ENCODE assay signal across 1 cellular context in the genomic region with DNA sequence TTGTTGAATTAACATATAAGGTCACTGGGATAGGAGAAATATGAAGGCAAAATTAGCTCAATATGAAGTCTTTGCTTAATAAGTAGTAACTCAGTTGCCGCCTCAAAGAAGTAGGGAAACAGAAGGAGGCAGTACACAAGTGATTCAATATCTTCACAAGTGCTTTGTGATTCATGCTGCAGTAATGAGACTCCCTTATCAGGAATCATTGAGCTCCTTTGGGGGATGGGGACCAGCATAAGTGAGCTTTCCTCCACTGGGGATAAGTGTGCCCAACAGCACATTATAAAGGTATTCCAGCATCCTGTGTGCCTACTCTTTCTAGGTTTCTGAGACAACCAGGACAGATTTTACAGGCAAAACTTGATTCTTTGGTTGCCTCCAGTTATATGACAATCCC.
TF ChIP-seq lines count a peak whose summit lies in the region.

No MANE protein-coding gene starts in this region.

TF ChIP-seq in H1, 55 proteins besides CTCF, POLR2A, EP300 and RAD21 (continued from another document):
- TF ChIP-seq, protein P1, sequence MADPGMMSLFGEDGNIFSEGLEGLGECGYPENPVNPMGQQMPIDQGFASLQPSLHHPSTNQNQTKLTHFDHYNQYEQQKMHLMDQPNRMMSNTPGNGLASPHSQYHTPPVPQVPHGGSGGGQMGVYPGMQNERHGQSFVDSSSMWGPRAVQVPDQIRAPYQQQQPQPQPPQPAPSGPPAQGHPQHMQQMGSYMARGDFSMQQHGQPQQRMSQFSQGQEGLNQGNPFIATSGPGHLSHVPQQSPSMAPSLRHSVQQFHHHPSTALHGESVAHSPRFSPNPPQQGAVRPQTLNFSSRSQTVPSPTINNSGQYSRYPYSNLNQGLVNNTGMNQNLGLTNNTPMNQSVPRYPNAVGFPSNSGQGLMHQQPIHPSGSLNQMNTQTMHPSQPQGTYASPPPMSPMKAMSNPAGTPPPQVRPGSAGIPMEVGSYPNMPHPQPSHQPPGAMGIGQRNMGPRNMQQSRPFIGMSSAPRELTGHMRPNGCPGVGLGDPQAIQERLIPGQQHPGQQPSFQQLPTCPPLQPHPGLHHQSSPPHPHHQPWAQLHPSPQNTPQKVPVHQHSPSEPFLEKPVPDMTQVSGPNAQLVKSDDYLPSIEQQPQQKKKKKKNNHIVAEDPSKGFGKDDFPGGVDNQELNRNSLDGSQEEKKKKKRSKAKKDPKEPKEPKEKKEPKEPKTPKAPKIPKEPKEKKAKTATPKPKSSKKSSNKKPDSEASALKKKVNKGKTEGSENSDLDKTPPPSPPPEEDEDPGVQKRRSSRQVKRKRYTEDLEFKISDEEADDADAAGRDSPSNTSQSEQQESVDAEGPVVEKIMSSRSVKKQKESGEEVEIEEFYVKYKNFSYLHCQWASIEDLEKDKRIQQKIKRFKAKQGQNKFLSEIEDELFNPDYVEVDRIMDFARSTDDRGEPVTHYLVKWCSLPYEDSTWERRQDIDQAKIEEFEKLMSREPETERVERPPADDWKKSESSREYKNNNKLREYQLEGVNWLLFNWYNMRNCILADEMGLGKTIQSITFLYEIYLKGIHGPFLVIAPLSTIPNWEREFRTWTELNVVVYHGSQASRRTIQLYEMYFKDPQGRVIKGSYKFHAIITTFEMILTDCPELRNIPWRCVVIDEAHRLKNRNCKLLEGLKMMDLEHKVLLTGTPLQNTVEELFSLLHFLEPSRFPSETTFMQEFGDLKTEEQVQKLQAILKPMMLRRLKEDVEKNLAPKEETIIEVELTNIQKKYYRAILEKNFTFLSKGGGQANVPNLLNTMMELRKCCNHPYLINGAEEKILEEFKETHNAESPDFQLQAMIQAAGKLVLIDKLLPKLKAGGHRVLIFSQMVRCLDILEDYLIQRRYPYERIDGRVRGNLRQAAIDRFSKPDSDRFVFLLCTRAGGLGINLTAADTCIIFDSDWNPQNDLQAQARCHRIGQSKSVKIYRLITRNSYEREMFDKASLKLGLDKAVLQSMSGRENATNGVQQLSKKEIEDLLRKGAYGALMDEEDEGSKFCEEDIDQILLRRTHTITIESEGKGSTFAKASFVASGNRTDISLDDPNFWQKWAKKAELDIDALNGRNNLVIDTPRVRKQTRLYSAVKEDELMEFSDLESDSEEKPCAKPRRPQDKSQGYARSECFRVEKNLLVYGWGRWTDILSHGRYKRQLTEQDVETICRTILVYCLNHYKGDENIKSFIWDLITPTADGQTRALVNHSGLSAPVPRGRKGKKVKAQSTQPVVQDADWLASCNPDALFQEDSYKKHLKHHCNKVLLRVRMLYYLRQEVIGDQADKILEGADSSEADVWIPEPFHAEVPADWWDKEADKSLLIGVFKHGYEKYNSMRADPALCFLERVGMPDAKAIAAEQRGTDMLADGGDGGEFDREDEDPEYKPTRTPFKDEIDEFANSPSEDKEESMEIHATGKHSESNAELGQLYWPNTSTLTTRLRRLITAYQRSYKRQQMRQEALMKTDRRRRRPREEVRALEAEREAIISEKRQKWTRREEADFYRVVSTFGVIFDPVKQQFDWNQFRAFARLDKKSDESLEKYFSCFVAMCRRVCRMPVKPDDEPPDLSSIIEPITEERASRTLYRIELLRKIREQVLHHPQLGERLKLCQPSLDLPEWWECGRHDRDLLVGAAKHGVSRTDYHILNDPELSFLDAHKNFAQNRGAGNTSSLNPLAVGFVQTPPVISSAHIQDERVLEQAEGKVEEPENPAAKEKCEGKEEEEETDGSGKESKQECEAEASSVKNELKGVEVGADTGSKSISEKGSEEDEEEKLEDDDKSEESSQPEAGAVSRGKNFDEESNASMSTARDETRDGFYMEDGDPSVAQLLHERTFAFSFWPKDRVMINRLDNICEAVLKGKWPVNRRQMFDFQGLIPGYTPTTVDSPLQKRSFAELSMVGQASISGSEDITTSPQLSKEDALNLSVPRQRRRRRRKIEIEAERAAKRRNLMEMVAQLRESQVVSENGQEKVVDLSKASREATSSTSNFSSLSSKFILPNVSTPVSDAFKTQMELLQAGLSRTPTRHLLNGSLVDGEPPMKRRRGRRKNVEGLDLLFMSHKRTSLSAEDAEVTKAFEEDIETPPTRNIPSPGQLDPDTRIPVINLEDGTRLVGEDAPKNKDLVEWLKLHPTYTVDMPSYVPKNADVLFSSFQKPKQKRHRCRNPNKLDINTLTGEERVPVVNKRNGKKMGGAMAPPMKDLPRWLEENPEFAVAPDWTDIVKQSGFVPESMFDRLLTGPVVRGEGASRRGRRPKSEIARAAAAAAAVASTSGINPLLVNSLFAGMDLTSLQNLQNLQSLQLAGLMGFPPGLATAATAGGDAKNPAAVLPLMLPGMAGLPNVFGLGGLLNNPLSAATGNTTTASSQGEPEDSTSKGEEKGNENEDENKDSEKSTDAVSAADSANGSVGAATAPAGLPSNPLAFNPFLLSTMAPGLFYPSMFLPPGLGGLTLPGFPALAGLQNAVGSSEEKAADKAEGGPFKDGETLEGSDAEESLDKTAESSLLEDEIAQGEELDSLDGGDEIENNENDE (IDR thresholded peaks at IDR 0.05; ENCODE audit: insufficient replicate concordance, low read length), result no peak
- no peak for TF ChIP-seq RBBP5 (IDR thresholded peaks at IDR 0.05; ENCODE audit: borderline replicate concordance, low read depth, low read length)
- TF ChIP-seq MAFK (IDR thresholded peaks at IDR 0.05; ENCODE audit: low read depth, low read length), result no peak
- TF ChIP-seq CBX5 (IDR thresholded peaks at IDR 0.05; ENCODE audit: low read depth, low read length), result no peak
- no peak for TF ChIP-seq TAF1 (IDR thresholded peaks at IDR 0.05; ENCODE audit: low read depth, low read length)
- TF ChIP-seq SP2 (IDR thresholded peaks at IDR 0.05; ENCODE audit: low read length), result no peak
TF ChIP-seq in H1: peak in this region for 0.
